In genomic region chr16:12171206-12171605, GRCh38 we compare ENCODE assay signal across 21 cellular contexts.
DNase-seq lines count a peak whose midpoint lies in the region; ATAC-seq, FAIRE-seq and TF ChIP-seq lines count a peak whose summit lies in the region.
"Had no signal": no experiment of that assay in that cellular context is flagged by ENCODE, and none has a peak within 500 bp of the region (broad histone marks: within the 10 kb centered on the region; RNA-seq: fewer than 3 reads in every experiment).

No MANE protein-coding gene starts in this region.

- TF ChIP-seq CTCF in AG10803 (conservative IDR thresholded peaks at IDR 0.05; ENCODE audit: low read length) = no peak
- no peak for TF ChIP-seq CTCF in osteoblast (IDR thresholded peaks at IDR 0.05; ENCODE audit: extremely low read depth, low read depth, low read length)
- no peak for TF ChIP-seq CTCF in heart right ventricle (IDR thresholded peaks at IDR 0.05)

- no peak overlapping the region for H3K4me2 ChIP-seq in GM23248 (ENCODE audit: unreplicated experiment)
- H3K4me2 ChIP-seq in osteoblast (ENCODE audit: insufficient read depth, low read length) = peak overlapping the region; percentile 63
- H3K4me2 ChIP-seq: SK-N-SH had no signal

- no peaks in the 10 kb centered on the region for H3K79me2 ChIP-seq in GM23248 (ENCODE audit: insufficient read depth)
- H3K79me2 ChIP-seq in osteoblast (ENCODE audit: insufficient read depth, low read length) = no peaks in the 10 kb centered on the region

- intact Hi-C loops in heart right ventricle (cut with DNase I) = no loop called here

- H3K4me3 ChIP-seq in AG10803 (ENCODE audit: low read length) (no peak overlapping the region), GM23248 (no peak overlapping the region), osteoblast (ENCODE audit: insufficient read depth, low read length) (peak overlapping the region; percentile 13), heart right ventricle (no peak overlapping the region)
- H3K4me3 ChIP-seq: K562 had no signal

- 0 out of 2 replicates have a peak overlapping the region, but pooled peaks have one; percentile 27 for H3K27ac ChIP-seq in GM23248
- H3K27ac ChIP-seq in angular gyrus (ENCODE audit: low read depth, low read length) = peak overlapping the region; percentile 26
- peak overlapping the region; percentile 91 for H3K27ac ChIP-seq in osteoblast (ENCODE audit: low read depth, low read length)
- no peak overlapping the region for H3K27ac ChIP-seq in heart right ventricle
- H3K27ac ChIP-seq: VCaP had no signal

- H3K27me3 ChIP-seq in GM23248 (replicated peaks; ENCODE audit: insufficient read depth) (no peaks in the 10 kb centered on the region), osteoblast (ENCODE audit: insufficient read depth, low read length) (no peaks in the 10 kb centered on the region), heart right ventricle (no peaks in the 10 kb centered on the region)

- no peak for FAIRE-seq in RCC 7860 (lab: Jason Lieb, UNC)
- FAIRE-seq: D721Med, GM19239, K562, urothelium cell line had no signal

- peaks cover 11% of the 10 kb centered on the region; the same call in 1 of the 2 replicates for H3F3A ChIP-seq in GM23248 (ENCODE audit: insufficient read depth)

- H3K9me3 ChIP-seq in GM23248 (ENCODE audit: low read depth) (no peaks in the 10 kb centered on the region), osteoblast (ENCODE audit: low read depth, low read length) (no peaks in the 10 kb centered on the region), heart right ventricle (no peaks in the 10 kb centered on the region)
- H3K9me3 ChIP-seq: SK-N-SH had no signal

- H2AFZ ChIP-seq in GM23248 (no peak overlapping the region), osteoblast (ENCODE audit: low read length) (peak overlapping the region; percentile 79)

- no peaks in the 10 kb centered on the region for H4K20me1 ChIP-seq in GM23248 (ENCODE audit: insufficient read depth)
- H4K20me1 ChIP-seq in osteoblast (ENCODE audit: insufficient read depth, low read length) = no peaks in the 10 kb centered on the region

- DNase-seq in AG10803 (ENCODE audit: low read depth) (peak; percentile 73), GM23248 (peak; percentile 75), osteoblast (ENCODE audit: insufficient read length, low spot score, missing footprints) (peak; percentile 92), T-helper 1 cell (no peak), NCI-H510A treated with DMSO at 0.1 percent for 48 hours (lab: John Stamatoyannopoulos, UW) (no peak), RCC 7860 (ENCODE audit: low spot score) (no peak), heart right ventricle (no peak)
- DNase-seq: ACHN; activated CD4-positive, alpha-beta T cell treated with anti-CD3 and anti-CD28 coated beads, Interleukin-2, amount 50 U/mL, for 1 hour; activated CD8-positive, alpha-beta memory T cell treated with anti-CD3 and anti-CD28 coated beads, Interleukin-2, amount 10 ng/mL, durations not matched to agents 7 days and 5 days; NCI-H146; NCI-H526 treated with DMSO at 0.1 percent for 48 hours; SK-N-SH; stimulated activated CD4-positive, alpha-beta T cell treated with anti-CD3 and anti-CD28 coated beads, Interleukin-4, amount 100 ng/mL, for 1 hour had no signal

- no peaks in the 10 kb centered on the region for H3K36me3 ChIP-seq in GM23248 (ENCODE audit: low read depth)
- no peaks in the 10 kb centered on the region for H3K36me3 ChIP-seq in osteoblast (ENCODE audit: insufficient read depth, low read length)
- peaks cover 0 to 5% (median 0%) of the 10 kb centered on the region in 9 donors for H3K36me3 ChIP-seq in heart right ventricle

- in situ Hi-C loops in GM23248 (cut with MboI) = no loop called here

- WGBS in GM23248 (ENCODE audit: low coverage in 1 of 2, low lambda C conversion rate in 2 of 2, missing lambda C conversion rate in 2 of 2), 2 experiments = 59 to 61% methylated on average over 6 of the region's 6 CpGs
- WGBS in heart right ventricle, 2 donors = 86 to 89% methylated on average over 6 of the region's 6 CpGs

- H3K4me1 ChIP-seq in GM23248 (ENCODE audit: insufficient read depth) (peaks cover 9% of the 10 kb centered on the region), osteoblast (ENCODE audit: insufficient read depth, low read length) (peaks cover 24% of the 10 kb centered on the region), heart right ventricle (peaks cover 0 to 28% (median 10%) of the 10 kb centered on the region in 9 donors)

- no peaks in the 10 kb centered on the region for H3K9me2 ChIP-seq in GM23248 (ENCODE audit: insufficient read depth)
- H3K9me2 ChIP-seq: SK-N-SH had no signal

- no peak for ATAC-seq in heart right ventricle
- ATAC-seq: activated CD8-positive, alpha-beta memory T cell treated with anti-CD3 and anti-CD28 coated beads, Interleukin-2, amount 10 ng/mL, durations not matched to agents 7 days and 5 days; K562; stimulated activated memory B cell treated with anti-CD40 and anti-IgM and Interleukin-4, amounts not matched to agents 10 μg/mL and 1 μg/mL and 100 μg/mL, for 72 hours had no signal

- peak overlapping the region; percentile 19; the same call in 1 of the 2 replicates for H3K9ac ChIP-seq in GM23248
- H3K9ac ChIP-seq: SK-N-SH had no signal

Comparison
In these comparisons a context has a peak if more than half of its experiments do, and no peak if none do; other contexts are left out.
1. DNase-seq: peak in AG10803 (single experiment), GM23248 (single experiment) and osteoblast (single experiment); none in T-helper 1 cell (0 of 5), NCI-H510A treated with DMSO at 0.1 percent for 48 hours (single experiment), RCC 7860 (single experiment) and heart right ventricle (0 of 2).
2. H3K27ac ChIP-seq: peak in GM23248 (single experiment), angular gyrus (single experiment) and osteoblast (single experiment); none in heart right ventricle (0 of 10).